19 cellular contexts compared by ENCODE assay signal in the genomic region with DNA sequence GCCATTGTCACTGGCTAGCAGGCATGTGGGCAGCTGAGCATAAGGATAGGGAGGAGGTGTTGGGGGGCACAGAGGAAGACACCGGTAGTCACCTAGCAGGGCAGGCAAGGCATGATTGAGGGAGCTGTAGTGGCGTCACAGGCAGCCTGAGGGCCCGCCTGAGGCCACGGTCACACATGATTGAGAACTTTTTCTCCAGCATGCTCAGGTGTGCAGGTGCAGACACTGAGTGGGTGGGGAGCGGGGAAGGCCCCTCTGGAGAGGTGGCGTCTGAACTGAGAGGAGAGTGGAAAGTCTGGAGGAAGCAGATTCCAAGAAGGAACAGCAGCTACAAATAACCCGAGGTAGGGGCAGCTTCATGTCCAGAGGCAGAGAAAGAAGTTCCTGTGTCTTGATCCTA. TPM values are rescaled to one million over a fixed set of nuclear protein-coding genes. Genes with fewer than 3 reads are reported as not detected.
DNase-seq lines count a peak whose midpoint lies in the region; ATAC-seq and TF ChIP-seq lines count a peak whose summit lies in the region.
"Had no signal": no experiment of that assay in that cellular context is flagged by ENCODE, and none has a peak within 500 bp of the region (broad histone marks: within the 10 kb centered on the region; RNA-seq: fewer than 3 reads in every experiment).

No MANE protein-coding gene starts in this region.

- WGBS in H9 (ENCODE audit: extremely low coverage, insufficient read length, low lambda C conversion rate) = no CpG with 5 or more reads among the region's 7 CpGs
- WGBS in thyroid gland, 2 donors = 30 to 53% methylated on average over 7 of the region's 7 CpGs

- peak overlapping the region; percentile 54 for H3K18ac ChIP-seq in H9 (ENCODE audit: insufficient read length, low read depth, low read length)

- H3K9ac ChIP-seq in H9 (ENCODE audit: extremely low read depth, insufficient read length, low read length) = no peak overlapping the region

- H3K23me2 ChIP-seq in H9 (ENCODE audit: insufficient read length, low read depth, low read length, poor library complexity, severe bottlenecking) = no peaks in the 10 kb centered on the region

- no peak overlapping the region for H3K4me2 ChIP-seq in H9 (ENCODE audit: insufficient read depth, insufficient read length, low read length)

- H3K56ac ChIP-seq in H9 (ENCODE audit: insufficient read length, low read depth, low read length) = peak overlapping the region; percentile 68

- no peak for TF ChIP-seq POLR2A in thyroid gland (IDR thresholded peaks at IDR 0.05)

- H4K8ac ChIP-seq in H9 (replicated peaks; ENCODE audit: insufficient read length, low read depth, low read length) = no peak overlapping the region

- no peaks in the 10 kb centered on the region for H3K9me3 ChIP-seq in H9 (ENCODE audit: control insufficient read depth, low read depth, low read length)
- no peaks in the 10 kb centered on the region for H3K9me3 ChIP-seq in thyroid gland

- no peak for DNase-seq in H9
- DNase-seq in RWPE1 (ENCODE audit: low spot score) = no peak
- DNase-seq in mesothelial cell of epicardium (ENCODE audit: low spot score in 2 of 2, unreplicated experiment in 2 of 2) = no peak
- DNase-seq in thyroid gland = peak; percentile 66 to 85
- no peak for DNase-seq in SHP77 treated with DMSO at 0.1 percent for 48 hours (lab: John Stamatoyannopoulos, UW)
- DNase-seq: ACHN; C1 segment of cervical spinal cord; CD8-positive, alpha-beta memory T cell; KBM-7; NCI-H1105 treated with DMSO at 0.1 percent for 48 hours; NCI-H1694; NCI-H2081 treated with DMSO at 0.1 percent for 48 hours; NCI-H748 treated with DMSO at 0.1 percent for 48 hours; NK-92 treated with Interleukin-12 subunit alpha and Interleukin-12 subunit beta, amount 100 ng/mL, for 24 hours; RPMI8226 had no signal

- H3K27me3 ChIP-seq in H9 (ENCODE audit: insufficient read depth, low read length) (no peaks in the 10 kb centered on the region), thyroid gland (no peaks in the 10 kb centered on the region)

- no peaks in the 10 kb centered on the region for H3K79me2 ChIP-seq in H9 (ENCODE audit: insufficient read depth, low read length)

- H3K4me3 ChIP-seq in thyroid gland (replicated peaks in 1 of 3) = no peak overlapping the region

- H3K27ac ChIP-seq in H9 (ENCODE audit: insufficient read length, low read depth, low read length) = no peak overlapping the region
- peak overlapping the region; percentile 98 for H3K27ac ChIP-seq in RWPE1
- H3K27ac ChIP-seq in thyroid gland = peak overlapping the region; percentile 17 to 79 (median 33)

- H3K36me3 Mint-ChIP-seq in H9 (ENCODE audit: insufficient read depth in 1 of 3, low read depth in 3 of 3) (peaks cover 7 to 48% (median 40%) of the 10 kb centered on the region in 3 experiments), mesothelial cell of epicardium (peaks cover 26% of the 10 kb centered on the region)

- H2BK5ac ChIP-seq in H9 (ENCODE audit: insufficient read length, low read length) = no peak overlapping the region

- POLR2A ChIA-PET in RWPE1 (lab: Yijun Ruan, JAX; ENCODE audit: low non-redundant PET) = no interaction called here

- peaks cover 3% of the 10 kb centered on the region; the same call in 1 of the 2 replicates for H3K4me1 ChIP-seq in H9 (ENCODE audit: insufficient read depth, low read length)
- peaks cover 39 to 53% of the 10 kb centered on the region in 2 donors for H3K4me1 ChIP-seq in thyroid gland

- H2BK15ac ChIP-seq in H9 (ENCODE audit: low read depth, low read length) = no peak overlapping the region

- peaks cover 8 to 9% of the 10 kb centered on the region in 2 experiments; a peak in 3 of 4 replicates for H3K4me1 Mint-ChIP-seq in H9
- peaks cover 20% of the 10 kb centered on the region for H3K4me1 Mint-ChIP-seq in mesothelial cell of epicardium
- H3K4me1 Mint-ChIP-seq: CD8-positive, alpha-beta memory T cell had no signal

- H3K27ac Mint-ChIP-seq in H9 (peak overlapping the region; percentile 45 to 94 (median 87); a peak in 4 of 7 replicates), mesothelial cell of epicardium (peak overlapping the region; percentile 47)

- no peak overlapping the region for H3T11ph ChIP-seq in H9 (ENCODE audit: low read length)

- no peak overlapping the region for H2AK5ac ChIP-seq in H9 (ENCODE audit: insufficient read length, low read length)

- H3K9me3 Mint-ChIP-seq in H9 (no peaks in the 10 kb centered on the region), mesothelial cell of epicardium (no peaks in the 10 kb centered on the region)
- H3K9me3 Mint-ChIP-seq: CD8-positive, alpha-beta memory T cell had no signal

- ATAC-seq in HG03571 (IDR thresholded peaks at IDR 0.05; ENCODE audit: unreplicated experiment) (no peak), HG03095 (IDR thresholded peaks at IDR 0.05; ENCODE audit: unreplicated experiment) (no peak)
- ATAC-seq: HepG2 had no signal

- H2AFZ ChIP-seq in H9 (ENCODE audit: low read length) = no peak overlapping the region

- no peak overlapping the region for H3K14ac ChIP-seq in H9 (ENCODE audit: insufficient read depth, low read length)

- H3K4me3 Mint-ChIP-seq in H9 (no peak overlapping the region), mesothelial cell of epicardium (no peak overlapping the region)
- H3K4me3 Mint-ChIP-seq: CD8-positive, alpha-beta memory T cell had no signal

- no peak overlapping the region for H4K5ac ChIP-seq in H9 (ENCODE audit: insufficient read length, low read depth, low read length)

- H4K91ac ChIP-seq in H9 (ENCODE audit: insufficient read length, low read depth, low read length) = no peak overlapping the region

- TF ChIP-seq CTCF in H9 (conservative IDR thresholded peaks at IDR 0.05) (no peak), RWPE1 (conservative IDR thresholded peaks at IDR 0.05; ENCODE audit: low read depth) (no peak), mesothelial cell of epicardium (IDR thresholded peaks at IDR 0.05; ENCODE audit: unreplicated experiment) (no peak), thyroid gland (IDR thresholded peaks at IDR 0.05) (no peak)

- H3K36me3 ChIP-seq in thyroid gland = peaks cover 0 to 6% of the 10 kb centered on the region in 2 donors

- intact Hi-C loops in thyroid gland (cut with DNase I) = no loop called here

- no peaks in the 10 kb centered on the region for H3K27me3 Mint-ChIP-seq in H9 (ENCODE audit: low read depth)
- no peaks in the 10 kb centered on the region for H3K27me3 Mint-ChIP-seq in mesothelial cell of epicardium (ENCODE audit: low read depth)
- H3K27me3 Mint-ChIP-seq: CD8-positive, alpha-beta memory T cell had no signal

- CTCF ChIA-PET in RWPE1 (lab: Yijun Ruan, JAX) = no interaction called here

- H3K4ac ChIP-seq in H9 (ENCODE audit: low read depth, low read length) = no peak overlapping the region

- H4K20me1 ChIP-seq in H9 (ENCODE audit: control insufficient read depth, insufficient read depth, insufficient read length) = no peaks in the 10 kb centered on the region

- no peak overlapping the region for H2BK120ac ChIP-seq in H9 (ENCODE audit: low read depth, low read length, poor library complexity, severe bottlenecking)

- no peak overlapping the region for H2BK12ac ChIP-seq in H9 (ENCODE audit: insufficient read length, low read depth, low read length)

- no peak overlapping the region for H3K23ac ChIP-seq in H9 (ENCODE audit: insufficient read length, low read depth, low read length)

- no peaks in the 10 kb centered on the region for H3K79me1 ChIP-seq in H9 (ENCODE audit: insufficient read depth, low read depth, low read length, poor library complexity, severe bottlenecking)

- no peak overlapping the region for H2BK20ac ChIP-seq in H9 (ENCODE audit: low read depth, low read length, poor library complexity, severe bottlenecking)

RNA-seq across cellular contexts. Expression of a gene that starts 10.9 kb away (rescaled TPM):
- 22.4 and 22.8 TPM in 2 replicates for total RNA-seq in H9 (2021)
- 11.3 to 12.0 TPM (median 11.4 TPM) in 3 replicates for total RNA-seq in mesothelial cell of epicardium
- 10 to 100 TPM in 2 of 4 donors, 1 to 10 TPM in 2; 8.7 to 13.1 (median 10.5) TPM for total RNA-seq in thyroid gland

RNA-seq across cellular contexts. Expression of a gene that starts 11.1 kb away (rescaled TPM):
- total RNA-seq in H9 (2021) (17.0 and 17.1 TPM in 2 replicates), mesothelial cell of epicardium (46.4 to 49.5 TPM (median 46.9 TPM) in 3 replicates), thyroid gland (10 to 100 TPM; 24.1 to 40.3 (median 27.6) TPM)
- total RNA-seq: OCI-LY7 had no signal

RNA-seq across cellular contexts. Expression of a gene that starts 32.7 kb away (rescaled TPM):
- total RNA-seq in H9 (2021) = 76.2 and 77.7 TPM in 2 replicates
- 44.3 to 51.0 TPM (median 46.8 TPM) in 3 replicates for total RNA-seq in mesothelial cell of epicardium
- 100 to 1,000 TPM in 3 of 4 donors, 10 to 100 TPM in 1; 84.7 to 203 (median 107) TPM for total RNA-seq in thyroid gland

RNA-seq across cellular contexts. Expression of a gene that starts 51.8 kb away (rescaled TPM):
- total RNA-seq in H9 (2021) (40.1 and 41.6 TPM in 2 replicates), mesothelial cell of epicardium (24.1 to 26.4 TPM (median 26.1 TPM) in 3 replicates), thyroid gland (10 to 100 TPM; 33.6 to 48.6 (median 41.7) TPM)

RNA-seq across cellular contexts. Expression of a gene that starts 52.1 kb away (rescaled TPM):
- total RNA-seq in H9 (2021) (344 TPM in 2 replicates), mesothelial cell of epicardium (153 to 161 TPM (median 153 TPM) in 3 replicates), thyroid gland (100 to 1,000 TPM; 172 to 408 (median 330) TPM)

Comparison
In these comparisons a context has a peak if more than half of its experiments do, and no peak if none do; other contexts are left out.
1. DNase-seq: peak in thyroid gland (2 of 2); none in H9 (single experiment), RWPE1 (single experiment), mesothelial cell of epicardium (0 of 2) and SHP77 treated with DMSO at 0.1 percent for 48 hours (single experiment).